7 cellular contexts compared by ENCODE assay signal in genomic region chr2:87539151-87539943, GRCh38.
DNase-seq lines count a peak whose midpoint lies in the region; ATAC-seq and TF ChIP-seq lines count a peak whose summit lies in the region.
"Not testable (repeated sequence)": the region's sequence is repeated elsewhere in the genome, so short reads cannot be mapped to it uniquely, and the experiment has no call there.

No MANE protein-coding gene starts in this region.

- not testable (repeated sequence) for H3K9me3 ChIP-seq in CD4-positive, CD25-positive, alpha-beta regulatory T cell (ENCODE audit: control insufficient read depth in 2 of 2, low read length in 2 of 2); left lung; lower lobe of right lung; neutrophil

- not testable (repeated sequence) for DNase-seq in CD4-positive, CD25-positive, alpha-beta regulatory T cell; activated T-helper 1 cell treated with anti-CD3 and anti-CD28 coated beads, Interleukin-12 subunit alpha, Interleukin-12 subunit beta, Interleukin-2, Interleukin-4 antibody, amounts not matched to agents 30 ng/mL and 10 ng/mL and 1 ng/mL, durations not matched to agents 14 hours and 24 hours and 36 hours (ENCODE audit: low spot score); Right ventricle myocardium inferior (ENCODE audit: missing footprints); left lung; lower lobe of right lung; sciatic nerve (ENCODE audit: low spot score)

- H3K4me1 ChIP-seq in CD4-positive, CD25-positive, alpha-beta regulatory T cell (ENCODE audit: control insufficient read depth, insufficient read depth, low read length, poor library complexity, severe bottlenecking); left lung; lower lobe of right lung: not testable (repeated sequence)
- H3K4me1 ChIP-seq in neutrophil (ENCODE audit: control insufficient read depth in 1 of 2, insufficient read depth in 1 of 2, low read depth in 1 of 2, low read length in 1 of 2): peaks cover 8 to 12% of the 10 kb centered on the region in 2 experiments

- peak in 1 of 2 donors; percentile 2 for ATAC-seq in CD4-positive, CD25-positive, alpha-beta regulatory T cell (ENCODE audit: low read depth in 2 of 2)
- ATAC-seq in Right ventricle myocardium inferior (peak; percentile 47), left lung (peak; percentile 46), lower lobe of right lung (peak; percentile 32 to 48), sciatic nerve (peak; percentile 24)

- H3K4me3 ChIP-seq in CD4-positive, CD25-positive, alpha-beta regulatory T cell (ENCODE audit: low read depth, low read length); left lung; lower lobe of right lung: not testable (repeated sequence)
- peak overlapping the region in 1 of 2 experiments; percentile 25 for H3K4me3 ChIP-seq in neutrophil (ENCODE audit: low read depth in 1 of 2, low read length in 1 of 2)

- intact Hi-C loops in activated T-helper 1 cell treated with anti-CD3 and anti-CD28 coated beads, Interleukin-12 subunit alpha, Interleukin-12 subunit beta, Interleukin-2, Interleukin-4 antibody, amounts not matched to agents 30 ng/mL and 10 ng/mL and 1 ng/mL, durations not matched to agents 14 hours and 24 hours and 36 hours (cut with micrococcal nuclease); Right ventricle myocardium inferior (cut with DNase I); left lung (cut with DNase I); lower lobe of right lung (cut with DNase I); sciatic nerve (cut with DNase I): not testable (repeated sequence)

- not testable (repeated sequence) for H3K36me3 Mint-ChIP-seq in CD4-positive, CD25-positive, alpha-beta regulatory T cell; activated T-helper 1 cell treated with anti-CD3 and anti-CD28 coated beads, Interleukin-12 subunit alpha, Interleukin-12 subunit beta, Interleukin-2, Interleukin-4 antibody, amounts not matched to agents 30 ng/mL and 10 ng/mL and 1 ng/mL, durations not matched to agents 14 hours and 24 hours and 36 hours (ENCODE audit: low read depth)

- not testable (repeated sequence) for H3K27me3 ChIP-seq in CD4-positive, CD25-positive, alpha-beta regulatory T cell (ENCODE audit: control insufficient read depth, insufficient read depth, low read length); left lung; lower lobe of right lung (ENCODE audit: low read depth); neutrophil

- H3K9me3 Mint-ChIP-seq in CD4-positive, CD25-positive, alpha-beta regulatory T cell; activated T-helper 1 cell treated with anti-CD3 and anti-CD28 coated beads, Interleukin-12 subunit alpha, Interleukin-12 subunit beta, Interleukin-2, Interleukin-4 antibody, amounts not matched to agents 30 ng/mL and 10 ng/mL and 1 ng/mL, durations not matched to agents 14 hours and 24 hours and 36 hours: not testable (repeated sequence)

- H3K36me3 ChIP-seq in CD4-positive, CD25-positive, alpha-beta regulatory T cell (ENCODE audit: control insufficient read depth, insufficient read depth, low read length); left lung; lower lobe of right lung; neutrophil: not testable (repeated sequence)

- not testable (repeated sequence) for TF ChIP-seq CTCF in left lung (IDR thresholded peaks at IDR 0.05); lower lobe of right lung (IDR thresholded peaks at IDR 0.05); neutrophil (IDR thresholded peaks at IDR 0.05)

- H3K27ac ChIP-seq in CD4-positive, CD25-positive, alpha-beta regulatory T cell (ENCODE audit: insufficient read depth, low read length, poor library complexity, severe bottlenecking); lower lobe of right lung: not testable (repeated sequence)
- H3K27ac ChIP-seq in left lung (peak overlapping the region in 1 of 2 donors; percentile 61), neutrophil (peak overlapping the region; percentile 46)

- peak overlapping the region in 2 of 3 donors; percentile 26 to 81 for H3K27ac Mint-ChIP-seq in CD4-positive, CD25-positive, alpha-beta regulatory T cell
- H3K27ac Mint-ChIP-seq in activated T-helper 1 cell treated with anti-CD3 and anti-CD28 coated beads, Interleukin-12 subunit alpha, Interleukin-12 subunit beta, Interleukin-2, Interleukin-4 antibody, amounts not matched to agents 30 ng/mL and 10 ng/mL and 1 ng/mL, durations not matched to agents 14 hours and 24 hours and 36 hours: peak overlapping the region; percentile 34

- peaks cover 0 to 14% (median 1%) of the 10 kb centered on the region in 4 donors for H3K4me1 Mint-ChIP-seq in CD4-positive, CD25-positive, alpha-beta regulatory T cell
- not testable (repeated sequence) for H3K4me1 Mint-ChIP-seq in activated T-helper 1 cell treated with anti-CD3 and anti-CD28 coated beads, Interleukin-12 subunit alpha, Interleukin-12 subunit beta, Interleukin-2, Interleukin-4 antibody, amounts not matched to agents 30 ng/mL and 10 ng/mL and 1 ng/mL, durations not matched to agents 14 hours and 24 hours and 36 hours (ENCODE audit: low read depth)

- not testable (repeated sequence) for H3K27me3 Mint-ChIP-seq in CD4-positive, CD25-positive, alpha-beta regulatory T cell; activated T-helper 1 cell treated with anti-CD3 and anti-CD28 coated beads, Interleukin-12 subunit alpha, Interleukin-12 subunit beta, Interleukin-2, Interleukin-4 antibody, amounts not matched to agents 30 ng/mL and 10 ng/mL and 1 ng/mL, durations not matched to agents 14 hours and 24 hours and 36 hours (ENCODE audit: insufficient read depth)

- H3K4me3 Mint-ChIP-seq in CD4-positive, CD25-positive, alpha-beta regulatory T cell: peak overlapping the region in 3 of 4 donors; percentile 35 to 61 (median 50)
- H3K4me3 Mint-ChIP-seq in activated T-helper 1 cell treated with anti-CD3 and anti-CD28 coated beads, Interleukin-12 subunit alpha, Interleukin-12 subunit beta, Interleukin-2, Interleukin-4 antibody, amounts not matched to agents 30 ng/mL and 10 ng/mL and 1 ng/mL, durations not matched to agents 14 hours and 24 hours and 36 hours: not testable (repeated sequence)
